ENCODE assay signal across 32 cellular contexts in genomic region chr2:181596556-181596955, GRCh38.
"Had no signal": no experiment of that assay in that cellular context is flagged by ENCODE, and none has a peak within 500 bp of the region (broad histone marks: within the 10 kb centered on the region; RNA-seq: fewer than 3 reads in every experiment).

No MANE protein-coding gene starts in this region.

- H3K4me1 Mint-ChIP-seq: activated CD4-positive, alpha-beta T cell treated with anti-CD3 and anti-CD28 coated beads for 36 hours; activated CD4-positive, alpha-beta T cell treated with anti-CD3 and anti-CD28 coated beads, Interleukin-2, amount 10 ng/mL, durations not matched to agents 24 days and 14 days; activated CD8-positive, alpha-beta memory T cell treated with anti-CD3 and anti-CD28 coated beads, Interleukin-2, amount 10 ng/mL, durations not matched to agents 7 days and 5 days; activated naive CD4-positive, alpha-beta T cell treated with anti-CD3 and anti-CD28 coated beads, Interleukin-2, amount 10 ng/mL, durations not matched to agents 7 days and 5 days; activated naive CD8-positive, alpha-beta T cell treated with anti-CD3 and anti-CD28 coated beads, Interleukin-2, amount 10 ng/mL, durations not matched to agents 7 days and 5 days had no signal

- H3K4me1 ChIP-seq: body of pancreas, colonic mucosa, esophagus squamous epithelium, gastroesophageal sphincter had no signal

- H3K4me3 ChIP-seq: body of pancreas, colonic mucosa, esophagus squamous epithelium, gastroesophageal sphincter had no signal

- H3K27me3 Mint-ChIP-seq: activated CD4-positive, alpha-beta T cell treated with anti-CD3 and anti-CD28 coated beads for 36 hours had no signal

- H3K27me3 ChIP-seq: body of pancreas, colonic mucosa, esophagus squamous epithelium, gastroesophageal sphincter had no signal

- H3K4me3 Mint-ChIP-seq: activated CD4-positive, alpha-beta memory T cell treated with anti-CD3 and anti-CD28 coated beads for 36 hours; activated CD4-positive, alpha-beta T cell treated with anti-CD3 and anti-CD28 coated beads for 36 hours; activated CD4-positive, alpha-beta T cell treated with anti-CD3 and anti-CD28 coated beads, Interleukin-2, amount 10 ng/mL, durations not matched to agents 24 days and 14 days; activated CD8-positive, alpha-beta memory T cell treated with anti-CD3 and anti-CD28 coated beads, Interleukin-2, amount 10 ng/mL, durations not matched to agents 7 days and 5 days; activated CD8-positive, alpha-beta T cell treated with anti-CD3 and anti-CD28 coated beads, Interleukin-2, amount 10 ng/mL, durations not matched to agents 7 days and 5 days; activated naive CD4-positive, alpha-beta T cell treated with anti-CD3 and anti-CD28 coated beads, Interleukin-2, amount 10 ng/mL, durations not matched to agents 7 days and 5 days; activated naive CD8-positive, alpha-beta T cell treated with anti-CD3 and anti-CD28 coated beads, Interleukin-2, amount 10 ng/mL, durations not matched to agents 7 days and 5 days; activated T-helper 1 cell treated with anti-CD3 and anti-CD28 coated beads, Interleukin-12 subunit alpha, Interleukin-12 subunit beta, Interleukin-2, Interleukin-4 antibody, amounts not matched to agents 30 ng/mL and 10 ng/mL and 1 ng/mL, durations not matched to agents 14 hours and 24 hours and 36 hours had no signal

- H3K27ac Mint-ChIP-seq: activated CD4-positive, alpha-beta memory T cell treated with anti-CD3 and anti-CD28 coated beads for 36 hours; activated CD4-positive, alpha-beta T cell treated with anti-CD3 and anti-CD28 coated beads for 36 hours; activated CD4-positive, alpha-beta T cell treated with anti-CD3 and anti-CD28 coated beads, Interleukin-2, amount 10 ng/mL, durations not matched to agents 24 days and 14 days; activated CD8-positive, alpha-beta memory T cell treated with anti-CD3 and anti-CD28 coated beads, Interleukin-2, amount 10 ng/mL, durations not matched to agents 7 days and 5 days; activated CD8-positive, alpha-beta T cell treated with anti-CD3 and anti-CD28 coated beads, Interleukin-2, amount 10 ng/mL, durations not matched to agents 7 days and 5 days; activated naive CD4-positive, alpha-beta T cell treated with anti-CD3 and anti-CD28 coated beads, Interleukin-2, amount 10 ng/mL, durations not matched to agents 7 days and 5 days; activated naive CD4-positive, alpha-beta T cell treated with anti-CD3 and anti-CD28 coated beads, Interleukin-2, amount 50 U/mL, for 72 hours; activated naive CD8-positive, alpha-beta T cell treated with anti-CD3 and anti-CD28 coated beads, Interleukin-2, amount 10 ng/mL, durations not matched to agents 7 days and 5 days; activated T-helper 1 cell treated with anti-CD3 and anti-CD28 coated beads, Interleukin-12 subunit alpha, Interleukin-12 subunit beta, Interleukin-2, Interleukin-4 antibody, amounts not matched to agents 30 ng/mL and 10 ng/mL and 1 ng/mL, durations not matched to agents 14 hours and 24 hours and 36 hours; activated T-helper 2 cell treated with anti-CD3 and anti-CD28 coated beads, Interferon-gamma antibody, Interleukin-2, Interleukin-4, amounts not matched to agents 10 μg/mL and 5 μg/mL and 100 μg/mL, durations not matched to agents 14 hours and 24 hours and 36 hours had no signal

- H3K36me3 ChIP-seq: colonic mucosa, esophagus squamous epithelium, gastroesophageal sphincter had no signal

- H3K27ac ChIP-seq: body of pancreas, colonic mucosa, epithelial cell of prostate, esophagus squamous epithelium, gastroesophageal sphincter had no signal

- FAIRE-seq: endometrium, endothelial cell of umbilical vein had no signal

- H3K9me3 Mint-ChIP-seq: activated CD4-positive, alpha-beta memory T cell treated with anti-CD3 and anti-CD28 coated beads for 36 hours; activated naive CD4-positive, alpha-beta T cell treated with anti-CD3 and anti-CD28 coated beads, Interleukin-2, amount 10 ng/mL, durations not matched to agents 7 days and 5 days; activated naive CD4-positive, alpha-beta T cell treated with anti-CD3 and anti-CD28 coated beads, Interleukin-2, amount 50 U/mL, for 72 hours; activated naive CD8-positive, alpha-beta T cell treated with anti-CD3 and anti-CD28 coated beads, Interleukin-2, amount 10 ng/mL, durations not matched to agents 7 days and 5 days; activated T-helper 1 cell treated with anti-CD3 and anti-CD28 coated beads, Interleukin-12 subunit alpha, Interleukin-12 subunit beta, Interleukin-2, Interleukin-4 antibody, amounts not matched to agents 30 ng/mL and 10 ng/mL and 1 ng/mL, durations not matched to agents 14 hours and 24 hours and 36 hours; activated T-helper 2 cell treated with anti-CD3 and anti-CD28 coated beads, Interferon-gamma antibody, Interleukin-2, Interleukin-4, amounts not matched to agents 10 μg/mL and 5 μg/mL and 100 μg/mL, durations not matched to agents 14 hours and 24 hours and 36 hours had no signal

- ATAC-seq: activated CD4-positive, alpha-beta T cell treated with anti-CD3 and anti-CD28 coated beads for 36 hours; activated CD8-positive, alpha-beta memory T cell treated with anti-CD3 and anti-CD28 coated beads, Interleukin-2, amount 10 ng/mL, durations not matched to agents 7 days and 5 days; activated CD8-positive, alpha-beta T cell treated with anti-CD3 and anti-CD28 coated beads, Interleukin-2, amount 10 ng/mL, durations not matched to agents 7 days and 5 days; activated naive CD4-positive, alpha-beta T cell treated with anti-CD3 and anti-CD28 coated beads, Interleukin-2, amount 50 U/mL, for 72 hours; body of pancreas; gastroesophageal sphincter had no signal

- H3K36me3 Mint-ChIP-seq: activated CD4-positive, alpha-beta memory T cell treated with anti-CD3 and anti-CD28 coated beads for 36 hours; activated naive CD4-positive, alpha-beta T cell treated with anti-CD3 and anti-CD28 coated beads, Interleukin-2, amount 10 ng/mL, durations not matched to agents 7 days and 5 days; activated naive CD4-positive, alpha-beta T cell treated with anti-CD3 and anti-CD28 coated beads, Interleukin-2, amount 50 U/mL, for 72 hours; activated naive CD8-positive, alpha-beta T cell treated with anti-CD3 and anti-CD28 coated beads, Interleukin-2, amount 10 ng/mL, durations not matched to agents 7 days and 5 days had no signal

- H3K9me3 ChIP-seq: body of pancreas, colonic mucosa, esophagus squamous epithelium, gastroesophageal sphincter had no signal

- DNase-seq: activated CD4-positive, alpha-beta memory T cell treated with anti-CD3 and anti-CD28 coated beads for 36 hours; activated CD4-positive, alpha-beta T cell treated with anti-CD3 and anti-CD28 coated beads for 36 hours; activated CD4-positive, alpha-beta T cell treated with anti-CD3 and anti-CD28 coated beads, Interleukin-2, amount 10 ng/mL, durations not matched to agents 24 days and 14 days; activated CD4-positive, CD25-positive, alpha-beta regulatory T cell; activated CD4-positive, CD25-positive, alpha-beta regulatory T cell treated with anti-CD3 and anti-CD28 coated beads, Interleukin-2, amount 50 U/mL, for 72 hours; activated CD8-positive, alpha-beta memory T cell treated with anti-CD3 and anti-CD28 coated beads, Interleukin-2, amount 10 ng/mL, durations not matched to agents 7 days and 5 days; activated CD8-positive, alpha-beta memory T cell treated with anti-CD3 and anti-CD28 coated beads, Interleukin-2, amount 50 U/mL, for 4 hours; activated CD8-positive, alpha-beta T cell treated with anti-CD3 and anti-CD28 coated beads, Interleukin-2, amount 10 ng/mL, durations not matched to agents 7 days and 5 days; activated effector memory CD4-positive, alpha-beta T cell treated with anti-CD3 and anti-CD28 coated beads, Interleukin-2, amount 50 U/mL, for 16 hours; activated naive CD4-positive, alpha-beta T cell; activated naive CD4-positive, alpha-beta T cell treated with anti-CD3 and anti-CD28 coated beads, Interleukin-2, amount 10 ng/mL, durations not matched to agents 7 days and 5 days; activated naive CD8-positive, alpha-beta T cell treated with anti-CD3 and anti-CD28 coated beads, Interleukin-2, amount 10 ng/mL, durations not matched to agents 7 days and 5 days; activated T-cell treated with anti-CD3 and anti-CD28 coated beads, Interleukin-2, amount 50 U/mL, for 1 hour; activated T-cell treated with anti-CD3 and anti-CD28 coated beads, Interleukin-2, amount 50 U/mL, for 48 hours; amniotic stem cell; aorta; body of pancreas; caudate nucleus; colonic mucosa; effector CD8-positive, alpha-beta T cell; esophagus squamous epithelium; foreskin melanocyte; head of caudate nucleus; hippocampal formation; T-helper 2 cell had no signal
